ENCODE assay signal across 14 cellular contexts in genomic region chr12:79881351-79881750, GRCh38.
"Had no signal": no experiment of that assay in that cellular context is flagged by ENCODE, and none has a peak within 500 bp of the region (broad histone marks: within the 10 kb centered on the region; RNA-seq: fewer than 3 reads in every experiment).

No MANE protein-coding gene starts in this region.

- H3K4me3 ChIP-seq: ovary, suprapubic skin had no signal

- DNase-seq: activated CD4-positive, CD25-positive, alpha-beta regulatory T cell treated with anti-CD3 and anti-CD28 coated beads, Interleukin-2, amount 50 U/mL, for 72 hours; activated gamma-delta T cell; activated T-cell treated with anti-CD3 and anti-CD28 coated beads for 4 hours; dermis blood vessel endothelial cell; hypothalamus; left cardiac atrium; ovary; stimulated activated CD4-positive, alpha-beta T cell treated with anti-CD3 and anti-CD28 coated beads, Interleukin-4, amount 100 ng/mL, for 1 hour; stimulated activated CD8-positive, alpha-beta memory T cell treated with anti-CD3 and anti-CD28 coated beads, Interleukin-4, amount 100 ng/mL, for 48 hours; stimulated activated naive CD8-positive, alpha-beta T cell treated with anti-CD3 and anti-CD28 coated beads, Interleukin-15, Interleukin-2, amounts not matched to agents 100 U/mL and 50 U/mL, for 24 hours had no signal

- ATAC-seq: left cardiac atrium; stimulated activated naive CD8-positive, alpha-beta T cell treated with anti-CD3 and anti-CD28 coated beads, Interleukin-15, Interleukin-2, amounts not matched to agents 100 U/mL and 50 U/mL, for 24 hours had no signal

- H3K36me3 ChIP-seq: ovary, suprapubic skin had no signal

- H3K9me3 ChIP-seq: ovary, suprapubic skin had no signal

- H3K27ac Mint-ChIP-seq: T-helper 2 cell treated with Interferon-gamma antibody and Interleukin-4, amounts not matched to agents 5 μg/mL and 100 μg/mL, for 36 hours had no signal

- H3K27me3 Mint-ChIP-seq: central memory CD8-positive, alpha-beta T cell; naive thymus-derived CD8-positive, alpha-beta T cell had no signal

- H3K4me3 Mint-ChIP-seq: central memory CD8-positive, alpha-beta T cell; T-helper 2 cell treated with Interferon-gamma antibody and Interleukin-4, amounts not matched to agents 5 μg/mL and 100 μg/mL, for 36 hours had no signal

- H3K9me3 Mint-ChIP-seq: central memory CD8-positive, alpha-beta T cell; naive thymus-derived CD8-positive, alpha-beta T cell; T-helper 2 cell treated with Interferon-gamma antibody and Interleukin-4, amounts not matched to agents 5 μg/mL and 100 μg/mL, for 36 hours had no signal

- H3K27me3 ChIP-seq: ovary, suprapubic skin had no signal

- H3K27ac ChIP-seq: ovary, suprapubic skin had no signal
